1 cellular context compared by ENCODE assay signal in the genomic region with DNA sequence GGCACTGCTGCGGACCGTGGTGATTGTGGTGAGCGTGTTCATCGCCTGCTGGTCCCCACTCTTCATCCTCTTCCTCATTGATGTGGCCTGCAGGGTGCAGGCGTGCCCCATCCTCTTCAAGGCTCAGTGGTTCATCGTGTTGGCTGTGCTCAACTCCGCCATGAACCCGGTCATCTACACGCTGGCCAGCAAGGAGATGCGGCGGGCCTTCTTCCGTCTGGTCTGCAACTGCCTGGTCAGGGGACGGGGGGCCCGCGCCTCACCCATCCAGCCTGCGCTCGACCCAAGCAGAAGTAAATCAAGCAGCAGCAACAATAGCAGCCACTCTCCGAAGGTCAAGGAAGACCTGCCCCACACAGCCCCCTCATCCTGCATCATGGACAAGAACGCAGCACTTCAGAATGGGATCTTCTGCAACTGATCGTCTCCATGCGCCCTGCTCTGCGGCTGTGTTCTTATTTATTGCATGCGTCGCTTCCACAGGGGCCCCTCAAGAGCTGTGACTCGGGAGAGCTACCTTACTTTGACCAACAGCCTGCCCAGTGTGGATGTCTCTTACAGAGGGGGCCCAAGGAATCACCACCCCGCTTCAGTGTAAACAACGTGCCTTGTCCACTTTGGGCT.
TF ChIP-seq lines count a peak whose summit lies in the region.

No MANE protein-coding gene starts in this region.

TF ChIP-seq in IMR-90, 13 proteins besides CTCF, POLR2A, EP300 and RAD21:
- no peak for TF ChIP-seq MAFK (IDR thresholded peaks at IDR 0.05; ENCODE audit: low read depth, low read length)
- no peak for TF ChIP-seq MAZ (IDR thresholded peaks at IDR 0.05; ENCODE audit: borderline replicate concordance, low read depth, low read length)
- no peak for TF ChIP-seq CHD1 (IDR thresholded peaks at IDR 0.05; ENCODE audit: low read depth, low read length)
- no peak for TF ChIP-seq FOS (IDR thresholded peaks at IDR 0.05; ENCODE audit: low read depth, low read length)
- no peak for TF ChIP-seq NFE2L2 (IDR thresholded peaks at IDR 0.05; ENCODE audit: low read depth, low read length)
- no peak for TF ChIP-seq SMC3 (IDR thresholded peaks at IDR 0.05; ENCODE audit: low read depth, low read length)
- no peak for TF ChIP-seq ELK1 (IDR thresholded peaks at IDR 0.05; ENCODE audit: borderline replicate concordance, low read depth, low read length)
- TF ChIP-seq BHLHE40 (IDR thresholded peaks at IDR 0.05; ENCODE audit: low read depth, low read length): no peak
- TF ChIP-seq CEBPB (IDR thresholded peaks at IDR 0.05; ENCODE audit: low read depth, low read length): no peak
- no peak for TF ChIP-seq RCOR1 (IDR thresholded peaks at IDR 0.05; ENCODE audit: insufficient replicate concordance, low read length)
- TF ChIP-seq MXI1 (IDR thresholded peaks at IDR 0.05; ENCODE audit: borderline replicate concordance, low read depth, low read length): no peak
